9 cellular contexts compared by ENCODE assay signal in genomic region chr5:159206368-159206767, GRCh38. TPM values are rescaled to one million over a fixed set of nuclear protein-coding genes. Genes with fewer than 3 reads are reported as not detected.
DNase-seq lines count a peak whose midpoint lies in the region; ATAC-seq, FAIRE-seq and TF ChIP-seq lines count a peak whose summit lies in the region.
"Had no signal": no experiment of that assay in that cellular context is flagged by ENCODE, and none has a peak within 500 bp of the region (broad histone marks: within the 10 kb centered on the region; RNA-seq: fewer than 3 reads in every experiment).

No MANE protein-coding gene starts in this region.

- H3K9ac ChIP-seq in endothelial cell of umbilical vein (replicated peaks; ENCODE audit: extremely low read depth, insufficient read depth, low read length): peak overlapping the region; percentile 90

- peaks cover 73% of the 10 kb centered on the region for H3K79me2 ChIP-seq in endothelial cell of umbilical vein (ENCODE audit: control insufficient read depth, insufficient read depth, low read length)

- H4K20me1 ChIP-seq in endothelial cell of umbilical vein (replicated peaks; ENCODE audit: control insufficient read depth, extremely low read depth, insufficient read depth, low read length): peaks cover 3% of the 10 kb centered on the region

- H3K9me1 ChIP-seq in endothelial cell of umbilical vein (replicated peaks; ENCODE audit: control insufficient read depth, extremely low read depth, insufficient read depth, low read length): no peaks in the 10 kb centered on the region

- dilution Hi-C loops in endothelial cell of umbilical vein (cut with MboI; ENCODE audit: extremely low pct_ligation_motif_present, low sequenced_read_pairs): no loop called here

- H3K4me1 ChIP-seq in RWPE2 (ENCODE audit: insufficient read depth, poor library complexity, severe bottlenecking): peaks cover 43% of the 10 kb centered on the region
- H3K4me1 ChIP-seq in endothelial cell of umbilical vein (ENCODE audit: control insufficient read depth, extremely low read depth, insufficient read depth, low read length): peaks cover 26% of the 10 kb centered on the region
- H3K4me1 ChIP-seq in psoas muscle: peaks cover 24% of the 10 kb centered on the region

- no peak for DNase-seq in GM06990 (ENCODE audit: extremely low read depth, insufficient read length)
- DNase-seq in RWPE2 (ENCODE audit: low spot score): no peak
- DNase-seq in endothelial cell of umbilical vein (ENCODE audit: low read depth, low spot score): peak; percentile 21
- DNase-seq in psoas muscle: no peak
- DNase-seq in NCI-H446 treated with DMSO at 0.1 percent for 48 hours (lab: John Stamatoyannopoulos, UW): no peak
- no peak for DNase-seq in cortex of kidney (lab: John Stamatoyannopoulos, UW)
- DNase-seq: amniotic stem cell had no signal

- 48 to 58% (median 53%) methylated on average over 2 of the region's 2 CpGs for WGBS in psoas muscle, 3 donors

- no peak for FAIRE-seq in endothelial cell of umbilical vein (lab: Jason Lieb, UNC)

- peak overlapping the region; percentile 89 for H3K27ac ChIP-seq in RWPE2 (ENCODE audit: poor library complexity, severe bottlenecking)
- H3K27ac ChIP-seq in endothelial cell of umbilical vein (ENCODE audit: insufficient read depth, low read depth, low read length): no peak overlapping the region
- H3K27ac ChIP-seq in psoas muscle: peak overlapping the region; percentile 82

- peak overlapping the region; percentile 81 for H3K4me2 ChIP-seq in endothelial cell of umbilical vein (ENCODE audit: insufficient read depth, low read length)

- ATAC-seq in RWPE2 (ENCODE audit: low read depth) (no peak), psoas muscle (no peak), GM21723 (IDR thresholded peaks at IDR 0.05; ENCODE audit: unreplicated experiment) (no peak), GM18861 (IDR thresholded peaks at IDR 0.05; ENCODE audit: unreplicated experiment) (no peak)

- H3K27me3 ChIP-seq in GM06990 (replicated peaks; ENCODE audit: control insufficient read depth, insufficient read depth, low read length) (no peaks in the 10 kb centered on the region), RWPE2 (ENCODE audit: insufficient read depth, poor library complexity, severe bottlenecking) (no peaks in the 10 kb centered on the region), endothelial cell of umbilical vein (ENCODE audit: control insufficient read depth in 2 of 2, insufficient read depth in 2 of 2, low read length in 2 of 2) (no peaks in the 10 kb centered on the region), psoas muscle (ENCODE audit: insufficient read depth in 3 of 3, low read length in 2 of 3) (no peaks in the 10 kb centered on the region)

- POLR2A ChIA-PET in endothelial cell of umbilical vein (lab: Charles Lee): no interaction called here

- H3K4me3 ChIP-seq in GM06990 (replicated peaks; ENCODE audit: low read depth, low read length) (peak overlapping the region; percentile 87), RWPE2 (ENCODE audit: severe bottlenecking) (peak overlapping the region; percentile 93), endothelial cell of umbilical vein (replicated peaks in 1 of 3; ENCODE audit: insufficient read depth in 1 of 3, low read depth in 1 of 3, low read length in 3 of 3) (peak overlapping the region in 1 of 3 experiments; percentile 88), psoas muscle (peak overlapping the region; percentile 86)

- CTCF ChIA-PET in endothelial cell of umbilical vein (lab: Charles Lee): interaction anchor here (1.3 to 5.0 kb wide), 4 partner anchors 9 to 49 kb away, joined by 4 to 47 read pairs (median 6); no protein-coding TSS in a partner anchor

- no peak overlapping the region for H2AFZ ChIP-seq in endothelial cell of umbilical vein (ENCODE audit: low read depth, low read length)

- TF ChIP-seq CTCF in GM06990 (IDR thresholded peaks at IDR 0.05; ENCODE audit: insufficient read depth, low read length, poor library complexity, severe bottlenecking) (no peak), RWPE2 (IDR thresholded peaks at IDR 0.05; ENCODE audit: poor library complexity, severe bottlenecking) (no peak), endothelial cell of umbilical vein (IDR thresholded peaks at IDR 0.05; ENCODE audit: extremely low read depth in 1 of 2, insufficient read depth in 1 of 2, low read depth in 1 of 2, low read length in 2 of 2) (no peak), psoas muscle (IDR thresholded peaks at IDR 0.05) (no peak)

- TF ChIP-seq POLR2A in endothelial cell of umbilical vein (IDR thresholded peaks at IDR 0.05; ENCODE audit: low read depth, low read length): no peak

- H3K9me3 ChIP-seq in RWPE2 (ENCODE audit: severe bottlenecking): no peaks in the 10 kb centered on the region
- H3K9me3 ChIP-seq in endothelial cell of umbilical vein (replicated peaks; ENCODE audit: control insufficient read depth, insufficient read depth, low read length): no peaks in the 10 kb centered on the region
- H3K9me3 ChIP-seq in psoas muscle: no peaks in the 10 kb centered on the region

- no TSS peak for BruUV-seq in endothelial cell of umbilical vein (replicated peaks; lab: Mats Ljungman, UMichigan)

- H3K36me3 ChIP-seq in GM06990 (ENCODE audit: control insufficient read depth, insufficient read depth, low read length) (no peaks in the 10 kb centered on the region; the same call in 1 of the 2 replicates), RWPE2 (ENCODE audit: low read depth) (peaks cover 43% of the 10 kb centered on the region), endothelial cell of umbilical vein (ENCODE audit: control insufficient read depth in 2 of 2, extremely low read depth in 1 of 2, insufficient read depth in 2 of 2, low read length in 2 of 2) (peaks cover 0 to 2% of the 10 kb centered on the region in 2 experiments), psoas muscle (ENCODE audit: insufficient read depth in 1 of 2, low read depth in 1 of 2) (peaks cover 0 to 9% of the 10 kb centered on the region in 2 donors)

- intact Hi-C loops in endothelial cell of umbilical vein (cut with micrococcal nuclease): loop anchor here (10.0 kb wide), 1 partner anchor 1188 kb away; no protein-coding TSS in a partner anchor
- intact Hi-C loops in psoas muscle (cut with DNase I): loop anchor here (5.0 kb wide), 2 partner anchors 34 to 49 kb away; no protein-coding TSS in a partner anchor

TF ChIP-seq in endothelial cell of umbilical vein, 7 proteins besides CTCF, POLR2A, EP300 and RAD21:
- TF ChIP-seq GATA2 (IDR thresholded peaks at IDR 0.05; ENCODE audit: insufficient read depth, insufficient read length, low read depth, low read length) (no peak), JUN (IDR thresholded peaks at IDR 0.05; ENCODE audit: borderline replicate concordance, insufficient read depth, insufficient read length, low read depth) (no peak), EZH2 (IDR thresholded peaks at IDR 0.05; ENCODE audit: borderline replicate concordance, low read depth, low read length, severe bottlenecking) (no peak), MAX (IDR thresholded peaks at IDR 0.05; ENCODE audit: insufficient read depth, insufficient read length) (no peak), MYC (IDR thresholded peaks at IDR 0.05; ENCODE audit: low read depth, low read length) (no peak), POLR2AphosphoS5 (IDR thresholded peaks at IDR 0.05; ENCODE audit: insufficient read depth, low read depth, low read length) (no peak), FOS (IDR thresholded peaks at IDR 0.05; ENCODE audit: borderline replicate concordance, insufficient read depth, low read length) (no peak)

RNA-seq across cellular contexts. Expression of gene RNF145, which starts 3.0 kb away (rescaled TPM):
- total RNA-seq in endothelial cell of umbilical vein (59.7 and 62.3 TPM in 2 replicates), psoas muscle (10 to 100 TPM in 3 of 4 donors, 1 to 10 TPM in 1; 8.8 to 17.8 (median 13.8) TPM)
- polyA plus RNA-seq in endothelial cell of umbilical vein (33.6 and 39.4 TPM in 2 replicates), psoas muscle (10 to 100 TPM in 2 of 3 donors, 1 to 10 TPM in 1; 6.0 to 13.3 (median 13.2) TPM)
- 35.0 and 41.6 TPM in 2 replicates for polyA plus RNA-seq in endothelial cell of umbilical vein (2011; cell fraction: cytosol; rRNA removed)
- polyA plus RNA-seq in endothelial cell of umbilical vein (2011; cell fraction: nucleus; rRNA removed): 47.0 and 50.4 TPM in 2 replicates
- 29.8 and 39.8 TPM in 2 replicates for polyA plus RNA-seq in endothelial cell of umbilical vein (2012)
- 73.4 and 80.2 TPM in 2 replicates for polyA minus RNA-seq in endothelial cell of umbilical vein
- polyA minus RNA-seq in endothelial cell of umbilical vein (2011; cell fraction: cytosol; rRNA and poly(A)+ RNA removed): 20.3 TPM
- polyA minus RNA-seq in endothelial cell of umbilical vein (2011; cell fraction: nucleus; rRNA and poly(A)+ RNA removed): 30.4 and 44.2 TPM in 2 replicates

RNA-seq across cellular contexts. Expression of gene UBLCP1, which starts 56.7 kb away (rescaled TPM):
- total RNA-seq in endothelial cell of umbilical vein (18.2 and 20.3 TPM in 2 replicates), psoas muscle (10 to 100 TPM in 3 of 4 donors, 1 to 10 TPM in 1; 8.3 to 16.4 (median 11.3) TPM)
- polyA plus RNA-seq in endothelial cell of umbilical vein (3.7 and 5.9 TPM in 2 replicates), psoas muscle (10 to 100 TPM in 2 of 3 donors, 1 to 10 TPM in 1; 9.2 to 21.0 (median 18.1) TPM)
- polyA plus RNA-seq in endothelial cell of umbilical vein (2011; cell fraction: cytosol; rRNA removed): 11.3 and 11.8 TPM in 2 replicates
- polyA plus RNA-seq in endothelial cell of umbilical vein (2011; cell fraction: nucleus; rRNA removed): 3.6 and 4.5 TPM in 2 replicates
- 14.9 and 22.2 TPM in 2 replicates for polyA plus RNA-seq in endothelial cell of umbilical vein (2012)
- 2.8 and 3.8 TPM in 2 replicates for polyA minus RNA-seq in endothelial cell of umbilical vein
- 3.8 TPM for polyA minus RNA-seq in endothelial cell of umbilical vein (2011; cell fraction: cytosol; rRNA and poly(A)+ RNA removed)
- 2.8 and 3.4 TPM in 2 replicates for polyA minus RNA-seq in endothelial cell of umbilical vein (2011; cell fraction: nucleus; rRNA and poly(A)+ RNA removed)
